ENCODE assay signal across 14 cellular contexts in the genomic region with DNA sequence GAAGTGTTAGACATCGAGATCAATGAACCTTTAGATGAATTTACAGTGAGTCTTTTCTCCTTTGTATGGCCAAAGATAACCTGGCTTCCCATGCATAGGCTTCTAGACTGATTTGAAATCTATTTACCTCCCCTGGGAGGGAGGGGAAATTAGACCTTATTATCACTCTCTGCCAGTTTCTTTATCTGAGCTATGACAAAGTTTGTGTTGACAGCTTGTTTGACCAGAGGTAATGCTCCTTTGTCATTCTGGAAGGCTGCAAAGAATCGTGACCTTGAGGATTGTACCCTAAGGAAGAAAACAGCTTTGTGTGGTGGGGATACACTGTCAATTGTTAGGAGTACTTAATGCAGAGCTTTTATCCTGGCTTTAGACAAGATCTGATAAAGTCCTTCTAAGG.
"Had no signal": no experiment of that assay in that cellular context is flagged by ENCODE, and none has a peak within 500 bp of the region (broad histone marks: within the 10 kb centered on the region; RNA-seq: fewer than 3 reads in every experiment).

No MANE protein-coding gene starts in this region.

- DNase-seq: activated CD4-positive, alpha-beta T cell treated with anti-CD3 and anti-CD28 coated beads for 36 hours; activated CD8-positive, alpha-beta memory T cell treated with anti-CD3 and anti-CD28 coated beads for 24 hours; activated effector memory CD4-positive, alpha-beta T cell treated with anti-CD3 and anti-CD28 coated beads, Interleukin-2, amount 50 U/mL, for 16 hours; foreskin keratinocyte; head of caudate nucleus; sigmoid colon; stimulated activated CD4-positive, alpha-beta T cell treated with anti-CD3 and anti-CD28 coated beads, Interleukin-12 subunit alpha, Interleukin-12 subunit beta, amount 100 ng/mL, for 4 hours; stimulated activated naive CD8-positive, alpha-beta T cell treated with anti-CD3 and anti-CD28 coated beads, Interleukin-15, amount 100 ng/mL, for 72 hours; testis; upper lobe of right lung had no signal

- H3K27ac ChIP-seq: ascending aorta, foreskin keratinocyte, sigmoid colon, testis, upper lobe of right lung had no signal

- H3K4me3 Mint-ChIP-seq: activated CD4-positive, alpha-beta T cell treated with anti-CD3 and anti-CD28 coated beads for 36 hours; stimulated activated naive CD8-positive, alpha-beta T cell treated with anti-CD3 and anti-CD28 coated beads, Interleukin-15, amount 100 ng/mL, for 72 hours; T-helper 2 cell treated with Interferon-gamma antibody and Interleukin-4, amounts not matched to agents 5 μg/mL and 100 μg/mL, for 36 hours had no signal

- H3K4me3 ChIP-seq: ascending aorta, cardiac muscle cell, sigmoid colon, testis, upper lobe of right lung had no signal

- H3K4me1 ChIP-seq: ascending aorta, testis had no signal

- H3K27ac Mint-ChIP-seq: T-helper 2 cell treated with Interferon-gamma antibody and Interleukin-4, amounts not matched to agents 5 μg/mL and 100 μg/mL, for 36 hours had no signal

- H3K27me3 ChIP-seq: ascending aorta, cardiac muscle cell, foreskin keratinocyte, sigmoid colon, testis, upper lobe of right lung had no signal

- H3K9me3 ChIP-seq: ascending aorta, sigmoid colon, testis, upper lobe of right lung had no signal

- H3K36me3 ChIP-seq: cardiac muscle cell had no signal

- ATAC-seq: activated CD4-positive, alpha-beta T cell treated with anti-CD3 and anti-CD28 coated beads for 36 hours; foreskin keratinocyte; stimulated activated naive CD8-positive, alpha-beta T cell treated with anti-CD3 and anti-CD28 coated beads, Interleukin-15, amount 100 ng/mL, for 72 hours; upper lobe of right lung had no signal

- H3K9me3 Mint-ChIP-seq: T-helper 2 cell treated with Interferon-gamma antibody and Interleukin-4, amounts not matched to agents 5 μg/mL and 100 μg/mL, for 36 hours had no signal

- H3K27me3 Mint-ChIP-seq: activated CD4-positive, alpha-beta T cell treated with anti-CD3 and anti-CD28 coated beads for 36 hours; stimulated activated naive CD8-positive, alpha-beta T cell treated with anti-CD3 and anti-CD28 coated beads, Interleukin-15, amount 100 ng/mL, for 72 hours had no signal

- FAIRE-seq: colon had no signal
